ENCODE assay signal across 8 cellular contexts in genomic region chr10:60549686-60550085, GRCh38.
DNase-seq lines count a peak whose midpoint lies in the region; ATAC-seq and TF ChIP-seq lines count a peak whose summit lies in the region.

No MANE protein-coding gene starts in this region.

- DNase-seq in NCI-H1694 treated with DMSO at 0.1 percent for 48 hours (lab: John Stamatoyannopoulos, UW) (peak; percentile 29), NCI-H1694 (lab: John Stamatoyannopoulos, UW) (no peak), cardiac fibroblast (ENCODE audit: low read depth in 2 of 2) (peak; percentile 32 to 48), psoas muscle (no peak), 8988T (no peak), HuH-7.5 (ENCODE audit: low spot score) (no peak)
- DNase-seq in effector CD8-positive, alpha-beta T cell (lab: John Stamatoyannopoulos, UW), result no peak

- H3K27ac ChIP-seq in psoas muscle, result no peak overlapping the region

- no peaks in the 10 kb centered on the region for H3F3A ChIP-seq in Loucy (ENCODE audit: low read depth)

- H3K27me3 ChIP-seq in Loucy (ENCODE audit: insufficient read depth, low read length, poor library complexity, severe bottlenecking) (no peaks in the 10 kb centered on the region), psoas muscle (ENCODE audit: insufficient read depth in 3 of 3, low read length in 2 of 3) (no peaks in the 10 kb centered on the region)

- no peak overlapping the region for H3K9ac ChIP-seq in Loucy (ENCODE audit: low read depth, low read length, poor library complexity, severe bottlenecking)

- H4K20me1 ChIP-seq in Loucy (ENCODE audit: insufficient read depth, low read length, poor library complexity, severe bottlenecking), result no peaks in the 10 kb centered on the region

- H3K4me1 ChIP-seq in Loucy (ENCODE audit: insufficient read depth, low read length, poor library complexity, severe bottlenecking), result no peaks in the 10 kb centered on the region
- no peaks in the 10 kb centered on the region for H3K4me1 ChIP-seq in psoas muscle

- H3K4me3 ChIP-seq in Loucy (ENCODE audit: low read length, poor library complexity, severe bottlenecking), result no peak overlapping the region
- H3K4me3 ChIP-seq in cardiac fibroblast (replicated peaks in 1 of 2; ENCODE audit: low read depth in 2 of 2, low read length in 2 of 2), result no peak overlapping the region
- H3K4me3 ChIP-seq in psoas muscle, result no peak overlapping the region

- intact Hi-C loops in psoas muscle (cut with DNase I), result loop anchor here (2.0 to 5.0 kb wide), 4 partner anchors 73 to 107 kb away; no protein-coding TSS in a partner anchor

- H3K9me2 ChIP-seq in Loucy (replicated peaks; ENCODE audit: low read depth, low read length), result no peaks in the 10 kb centered on the region

- H2AFZ ChIP-seq in Loucy (ENCODE audit: low read length), result no peak overlapping the region

- peak in 3 of 4 donors; percentile 55 to 84 (median 67) for ATAC-seq in psoas muscle

- H3K36me3 ChIP-seq in Loucy (ENCODE audit: insufficient read depth, low read length) (no peaks in the 10 kb centered on the region), psoas muscle (ENCODE audit: insufficient read depth in 1 of 2, low read depth in 1 of 2) (no peaks in the 10 kb centered on the region)

- no peaks in the 10 kb centered on the region for H3K9me3 ChIP-seq in Loucy (ENCODE audit: insufficient read depth, low read depth, low read length)
- no peaks in the 10 kb centered on the region for H3K9me3 ChIP-seq in psoas muscle

- peak; percentile 59 for TF ChIP-seq CTCF in Loucy (conservative IDR thresholded peaks at IDR 0.05; ENCODE audit: low read length)
- TF ChIP-seq CTCF in cardiac fibroblast (IDR thresholded peaks at IDR 0.05; ENCODE audit: low read depth, low read length), result peak; percentile 31
- peak; percentile 59 for TF ChIP-seq CTCF in psoas muscle (IDR thresholded peaks at IDR 0.05)

- no peaks in the 10 kb centered on the region for H3K79me2 ChIP-seq in Loucy (ENCODE audit: insufficient read depth, low read length)

- H3K4me2 ChIP-seq in Loucy (ENCODE audit: low read depth, low read length, poor library complexity, severe bottlenecking), result no peak overlapping the region

- WGBS in psoas muscle, 3 donors, result 35 to 68% (median 43%) methylated on average over 1 of the region's 1 CpG

Comparison
In these comparisons a context has a peak if more than half of its experiments do, and no peak if none do; other contexts are left out.
1. DNase-seq: peak in NCI-H1694 treated with DMSO at 0.1 percent for 48 hours (single experiment) and cardiac fibroblast (2 of 2); none in NCI-H1694 (single experiment), psoas muscle (0 of 2), effector CD8-positive, alpha-beta T cell (single experiment), 8988T (single experiment) and HuH-7.5 (single experiment).
2. Peak in every context shown above with its lines, with median percentiles within 50 percentile points of each other: CTCF ChIP-seq.